Comparison of ENCODE assay signal across 2 cellular contexts in genomic region chr19:38071647-38072046, GRCh38.
TF ChIP-seq lines count a peak whose summit lies in the region.

No MANE protein-coding gene starts in this region.

TF ChIP-seq in IMR-90, 13 proteins besides CTCF, POLR2A, EP300 and RAD21:
- TF ChIP-seq MAFK (IDR thresholded peaks at IDR 0.05; ENCODE audit: low read depth, low read length) = no peak

TF ChIP-seq in K562, 482 proteins besides CTCF, POLR2A, EP300 and RAD21:
- TF ChIP-seq CHCHD3 (CRISPR knock-in tag; IDR thresholded peaks at IDR 0.05) (no peak), ZNF12 (CRISPR knock-in tag; IDR thresholded peaks at IDR 0.05) (peak; percentile 98)
TF ChIP-seq in K562: peak in this region for 1.
